In genomic region chr1:69693921-69694320, GRCh38 we compare ENCODE assay signal across 19 cellular contexts.
A peak's percentile ranks its signal among the peaks of the same experiment; 100 is the strongest.
DNase-seq lines count a peak whose midpoint lies in the region; ATAC-seq, FAIRE-seq and TF ChIP-seq lines count a peak whose summit lies in the region.
"Had no signal": no experiment of that assay in that cellular context is flagged by ENCODE, and none has a peak within 500 bp of the region (broad histone marks: within the 10 kb centered on the region; RNA-seq: fewer than 3 reads in every experiment).

No MANE protein-coding gene starts in this region.

- H3K9me3 Mint-ChIP-seq in osteocyte (ENCODE audit: unreplicated experiment) = peaks cover 13% of the 10 kb centered on the region

- peak; percentile 21 for DNase-seq in RWPE1 (ENCODE audit: low spot score)
- peak; percentile 91 for DNase-seq in bronchial epithelial cell (ENCODE audit: low read depth)
- peak; percentile 94 to 97 for DNase-seq in foreskin keratinocyte
- no peak for DNase-seq in osteocyte (ENCODE audit: extremely low spot score, unreplicated experiment)
- DNase-seq in thyroid gland = no peak
- no peak for DNase-seq in glomerular visceral epithelial cell (ENCODE audit: extremely low spot score)
- no peak for DNase-seq in activated CD4-positive, alpha-beta T cell treated with anti-CD3 and anti-CD28 coated beads, Interleukin-2, amount 50 U/mL, for 48 hours
- no peak for DNase-seq in stimulated activated naive CD8-positive, alpha-beta T cell treated with anti-CD3 and anti-CD28 coated beads, Interleukin-15, Interleukin-2, amounts not matched to agents 100 U/mL and 50 U/mL, for 24 hours
- DNase-seq: C1 segment of cervical spinal cord; Caco-2; CD8-positive, alpha-beta T cell; DMS153; DND-41; GM23248; H7; HCEC 1CT had no signal

- no peaks in the 10 kb centered on the region for H3K36me3 Mint-ChIP-seq in osteocyte (ENCODE audit: unreplicated experiment)
- H3K36me3 Mint-ChIP-seq: CD8-positive, alpha-beta T cell had no signal

- POLR2A ChIA-PET in RWPE1 (lab: Yijun Ruan, JAX; ENCODE audit: low non-redundant PET) = no interaction called here

- no peak overlapping the region for H3K4me3 Mint-ChIP-seq in osteocyte (ENCODE audit: unreplicated experiment)
- H3K4me3 Mint-ChIP-seq: CD8-positive, alpha-beta T cell had no signal

- peak; percentile 43 for FAIRE-seq in bronchial epithelial cell (lab: Jason Lieb, UNC)
- FAIRE-seq: G401.6, GM12892, H1 had no signal

- H3K4me3 ChIP-seq in bronchial epithelial cell (ENCODE audit: low read depth, low read length) (no peak overlapping the region), thyroid gland (replicated peaks in 1 of 3) (no peak overlapping the region)
- H3K4me3 ChIP-seq: GM23248 had no signal

- TF ChIP-seq POLR2A in thyroid gland (IDR thresholded peaks at IDR 0.05) = no peak

- H3K27ac ChIP-seq in RWPE1 (no peak overlapping the region), foreskin keratinocyte (no peak overlapping the region), thyroid gland (no peak overlapping the region)
- H3K27ac ChIP-seq: GM23248 had no signal

- H3K27me3 ChIP-seq in bronchial epithelial cell (ENCODE audit: control insufficient read depth, insufficient read depth, low read length) = no peaks in the 10 kb centered on the region
- H3K27me3 ChIP-seq in foreskin keratinocyte = no peaks in the 10 kb centered on the region
- no peaks in the 10 kb centered on the region for H3K27me3 ChIP-seq in thyroid gland

- CTCF ChIA-PET in RWPE1 (lab: Yijun Ruan, JAX) = no interaction called here

- H3K36me3 ChIP-seq in bronchial epithelial cell (ENCODE audit: control insufficient read depth, insufficient read depth, low read length) = no peaks in the 10 kb centered on the region
- no peaks in the 10 kb centered on the region for H3K36me3 ChIP-seq in thyroid gland

- H3K4me1 ChIP-seq in foreskin keratinocyte (peaks cover 12% of the 10 kb centered on the region), thyroid gland (no peaks in the 10 kb centered on the region)
- H3K4me1 ChIP-seq: Caco-2 had no signal

- H3K27me3 Mint-ChIP-seq in osteocyte (ENCODE audit: unreplicated experiment) = no peaks in the 10 kb centered on the region

- TF ChIP-seq CTCF in RWPE1 (conservative IDR thresholded peaks at IDR 0.05; ENCODE audit: low read depth) = no peak
- no peak for TF ChIP-seq CTCF in bronchial epithelial cell (IDR thresholded peaks at IDR 0.05; ENCODE audit: insufficient read depth, low read length, severe bottlenecking)
- no peak for TF ChIP-seq CTCF in foreskin keratinocyte (conservative IDR thresholded peaks at IDR 0.05)
- TF ChIP-seq CTCF in osteocyte (IDR thresholded peaks at IDR 0.05) = no peak
- TF ChIP-seq CTCF in thyroid gland (IDR thresholded peaks at IDR 0.05) = no peak

- peaks cover 8% of the 10 kb centered on the region for H3K4me1 Mint-ChIP-seq in osteocyte (ENCODE audit: unreplicated experiment)

- peak overlapping the region; percentile 50 for H3K27ac Mint-ChIP-seq in osteocyte (ENCODE audit: unreplicated experiment)
- H3K27ac Mint-ChIP-seq: CD8-positive, alpha-beta T cell had no signal

- no peaks in the 10 kb centered on the region for H3K9me3 ChIP-seq in thyroid gland
- H3K9me3 ChIP-seq: Caco-2 had no signal

- intact Hi-C loops in thyroid gland (cut with DNase I) = no loop called here

- peak; percentile 73 for ATAC-seq in foreskin keratinocyte
- no peak for ATAC-seq in stimulated activated naive CD8-positive, alpha-beta T cell treated with anti-CD3 and anti-CD28 coated beads, Interleukin-15, Interleukin-2, amounts not matched to agents 100 U/mL and 50 U/mL, for 24 hours
- ATAC-seq: CD8-positive, alpha-beta T cell had no signal

Comparison
In these comparisons a context has a peak if more than half of its experiments do, and no peak if none do; other contexts are left out.
1. DNase-seq: peak in RWPE1 (single experiment), bronchial epithelial cell (single experiment) and foreskin keratinocyte (2 of 2); none in osteocyte (single experiment), thyroid gland (0 of 2), glomerular visceral epithelial cell (single experiment), activated CD4-positive, alpha-beta T cell treated with anti-CD3 and anti-CD28 coated beads, Interleukin-2, amount 50 U/mL, for 48 hours (0 of 2) and stimulated activated naive CD8-positive, alpha-beta T cell treated with anti-CD3 and anti-CD28 coated beads, Interleukin-15, Interleukin-2, amounts not matched to agents 100 U/mL and 50 U/mL, for 24 hours (single experiment).